In genomic region chr15:83446904-83447708, GRCh38 we compare ENCODE assay signal across 9 cellular contexts. TPM values are rescaled to one million over a fixed set of nuclear protein-coding genes. Genes with fewer than 3 reads are reported as not detected.
A peak's percentile ranks its signal among the peaks of the same experiment; 100 is the strongest.
DNase-seq lines count a peak whose midpoint lies in the region; ATAC-seq and TF ChIP-seq lines count a peak whose summit lies in the region.
"Had no signal": no experiment of that assay in that cellular context is flagged by ENCODE, and none has a peak within 500 bp of the region (broad histone marks: within the 10 kb centered on the region; RNA-seq: fewer than 3 reads in every experiment).

Gene SH3GL3, plus strand, starts transcription at chr15:83447341. Its CDS starts 193 bp downstream, at chr15:83447534.

- ATAC-seq in HG02938 (IDR thresholded peaks at IDR 0.05; ENCODE audit: unreplicated experiment), result no peak

- TF ChIP-seq CTCF in fibroblast of lung (conservative IDR thresholded peaks at IDR 0.05 in 1 of 2, IDR thresholded peaks at IDR 0.05 in 1 of 2; ENCODE audit: low read depth in 1 of 2, low read length in 2 of 2), result peak; percentile 38 to 49

- no peak within 1 kb of the TSS for H3K27ac ChIP-seq in fibroblast of lung (ENCODE audit: insufficient read depth, low read length)

- no peaks in the 10 kb centered on the region for H3K36me3 ChIP-seq in fibroblast of lung (ENCODE audit: control insufficient read depth, insufficient read depth, low read length)

- H4K20me1 ChIP-seq in fibroblast of lung (ENCODE audit: control insufficient read depth, extremely low read depth, insufficient read depth, low read length), result no peaks in the 10 kb centered on the region

- peak within 1 kb of the TSS; percentile 43 to 62 (median 54) for H3K4me3 ChIP-seq in fibroblast of lung (replicated peaks in 1 of 4; ENCODE audit: control extremely low read depth in 1 of 4, insufficient read depth in 1 of 4, low read depth in 3 of 4, low read length in 4 of 4)

- H3K79me2 ChIP-seq in fibroblast of lung (ENCODE audit: control insufficient read depth, insufficient read depth, low read length), result no peaks in the 10 kb centered on the region

- H3K4me2 ChIP-seq in fibroblast of lung (ENCODE audit: extremely low read depth, insufficient read depth, low read length), result peak within 1 kb of the TSS; percentile 88

- H2AFZ ChIP-seq in fibroblast of lung (ENCODE audit: low read length), result peak within 1 kb of the TSS; percentile 78

- peaks cover 5% of the 10 kb centered on the region for H3K27me3 ChIP-seq in fibroblast of lung (ENCODE audit: control insufficient read depth, insufficient read depth, low read length)

- no peaks in the 10 kb centered on the region for H3K9me3 ChIP-seq in fibroblast of lung (ENCODE audit: control insufficient read depth, insufficient read depth, low read depth, low read length)

- DNase-seq in DMS79 treated with DMSO at 0.1 percent for 48 hours (lab: John Stamatoyannopoulos, UW), result peak; percentile 19
- no peak for DNase-seq in DMS79 (lab: John Stamatoyannopoulos, UW)
- DNase-seq in NCI-H226, result peak; percentile 90
- DNase-seq in activated T-cell treated with anti-CD3 and anti-CD28 coated beads, Interleukin-2, amount 50 U/mL, for 48 hours, result peak; percentile 72
- peak; percentile 65 to 87 for DNase-seq in fibroblast of lung (ENCODE audit: low read depth in 2 of 2)
- peak; percentile 65 for DNase-seq in mucosa of gallbladder (ENCODE audit: low spot score)
- peak; percentile 10 to 21 for DNase-seq in stimulated activated CD8-positive, alpha-beta memory T cell treated with anti-CD3 and anti-CD28 coated beads, Interleukin-7, amount 100 ng/mL, for 4 hours (ENCODE audit: low read depth in 2 of 2)

- H3K4me1 ChIP-seq in fibroblast of lung (ENCODE audit: control insufficient read depth, extremely low read depth, insufficient read depth, low read length), result peaks cover 3% of the 10 kb centered on the region

- peak within 1 kb of the TSS; percentile 37 for H3K9ac ChIP-seq in fibroblast of lung (ENCODE audit: insufficient read depth, low read length)

RNA-seq across cellular contexts. Expression of gene SH3GL3, which starts in this region (rescaled TPM):
- total RNA-seq in fibroblast of lung (under 0.01 and 0.26 TPM in 2 replicates), mucosa of gallbladder (not detected)
- polyA plus RNA-seq in fibroblast of lung, result 0.05 and 0.10 TPM in 2 replicates
- 0.07 TPM in 1 of 2 replicates, not detected in the other for polyA plus RNA-seq in fibroblast of lung (2012)
- not detected in 2 replicates for polyA minus RNA-seq in fibroblast of lung (ENCODE audit: low replicate concordance)
- total RNA-seq: CD4-positive, CD25-positive, alpha-beta regulatory T cell had no signal
- polyA plus RNA-seq: CD4-positive, CD25-positive, alpha-beta regulatory T cell had no signal

Comparison
In these comparisons a context has a peak if more than half of its experiments do, and no peak if none do; other contexts are left out.
1. Peak in DNase-seq, H3K4me3 ChIP-seq, H3K9ac ChIP-seq and H3K4me2 ChIP-seq in fibroblast of lung; RNA of the gene not detected or under 1 TPM.
2. Peak in DNase-seq in mucosa of gallbladder; RNA of the gene not detected or under 1 TPM.